22 cellular contexts compared by ENCODE assay signal in genomic region chr5:55720188-55720703, GRCh38. TPM values are rescaled to one million over a fixed set of nuclear protein-coding genes. Genes with fewer than 3 reads are reported as not detected.
DNase-seq lines count a peak whose midpoint lies in the region; ATAC-seq, FAIRE-seq and TF ChIP-seq lines count a peak whose summit lies in the region.
"Had no signal": no experiment of that assay in that cellular context is flagged by ENCODE, and none has a peak within 500 bp of the region (broad histone marks: within the 10 kb centered on the region; RNA-seq: fewer than 3 reads in every experiment).

No MANE protein-coding gene starts in this region.

- H3K36me3 Mint-ChIP-seq in IgD-negative memory B cell = no peaks in the 10 kb centered on the region

- H3K27me3 ChIP-seq in OCI-LY3 (ENCODE audit: low read depth, low read length) (no peaks in the 10 kb centered on the region), smooth muscle cell (ENCODE audit: low read depth) (no peaks in the 10 kb centered on the region), Peyer's patch (no peaks in the 10 kb centered on the region)
- H3K27me3 ChIP-seq: BE2C had no signal

- DNase-seq in GM12891 (ENCODE audit: insufficient read length, low spot score) (no peak), smooth muscle cell (lab: John Stamatoyannopoulos, UW; ENCODE audit: unreplicated experiment) (no peak), GM19238 (ENCODE audit: insufficient read length, low spot score) (no peak), DMS 273 (lab: John Stamatoyannopoulos, UW; ENCODE audit: unreplicated experiment) (no peak), Peyer's patch (no peak)
- DNase-seq: ACHN; BE2C; C1 segment of cervical spinal cord; CD4-positive, alpha-beta memory T cell; DMS79 treated with DMSO at 0.1 percent for 48 hours; GF-D8; GM23248 had no signal

- H3K4me2 ChIP-seq in OCI-LY3 (ENCODE audit: low read length) (peak overlapping the region; percentile 64), smooth muscle cell (no peak overlapping the region)
- H3K4me2 ChIP-seq: KMS-11 had no signal

- no peak for TF ChIP-seq CTCF in OCI-LY3 (IDR thresholded peaks at IDR 0.05; ENCODE audit: low read depth, low read length)
- no peak for TF ChIP-seq CTCF in smooth muscle cell (IDR thresholded peaks at IDR 0.05; ENCODE audit: borderline replicate concordance, insufficient read depth, poor library complexity, severe bottlenecking)
- TF ChIP-seq CTCF in Peyer's patch (IDR thresholded peaks at IDR 0.05) = no peak

- H3K36me3 ChIP-seq in OCI-LY3 (replicated peaks; ENCODE audit: low read depth, low read length) (no peaks in the 10 kb centered on the region), smooth muscle cell (ENCODE audit: low read depth) (no peaks in the 10 kb centered on the region), Peyer's patch (no peaks in the 10 kb centered on the region)
- H3K36me3 ChIP-seq: BE2C, HAP-1 had no signal

- H3K9ac ChIP-seq in OCI-LY3 (ENCODE audit: low read length) (no peak overlapping the region), smooth muscle cell (ENCODE audit: low read depth) (no peak overlapping the region)
- H3K9ac ChIP-seq: GM23248, KMS-11 had no signal

- H3K9me3 Mint-ChIP-seq in IgD-negative memory B cell = peaks cover 2 to 5% (median 5%) of the 10 kb centered on the region in 3 donors

- ATAC-seq in GM18502 (IDR thresholded peaks at IDR 0.05; ENCODE audit: poor library complexity, unreplicated experiment) = peak; percentile 45

- FAIRE-seq in GM12891 (lab: Jason Lieb, UNC) = no peak
- FAIRE-seq: A204.1, GM18507, GM19239 had no signal

- peak overlapping the region; percentile 37 for H3K4me3 ChIP-seq in OCI-LY3 (ENCODE audit: low read length)
- no peak overlapping the region for H3K4me3 ChIP-seq in smooth muscle cell
- H3K4me3 ChIP-seq in Peyer's patch = no peak overlapping the region
- H3K4me3 ChIP-seq: GM23248, HAP-1 had no signal

- H2AFZ ChIP-seq in OCI-LY3 (ENCODE audit: low read depth, low read length) (no peak overlapping the region), smooth muscle cell (ENCODE audit: low read depth) (no peak overlapping the region)
- H2AFZ ChIP-seq: GM23248 had no signal

- peak overlapping the region in 2 of 3 donors; percentile 0 to 39 for H3K27ac Mint-ChIP-seq in IgD-negative memory B cell
- H3K27ac Mint-ChIP-seq: CD4-positive, alpha-beta memory T cell had no signal

- 94% methylated on average over 3 of the region's 3 CpGs for WGBS in smooth muscle cell (ENCODE audit: low lambda C conversion rate)

- H3K27ac ChIP-seq in OCI-LY3 (ENCODE audit: low read length) (no peak overlapping the region), smooth muscle cell (ENCODE audit: low read depth) (no peak overlapping the region), Peyer's patch (no peak overlapping the region)
- H3K27ac ChIP-seq: GM23248, KMS-11 had no signal

- no peaks in the 10 kb centered on the region for H4K20me1 ChIP-seq in OCI-LY3 (ENCODE audit: insufficient read depth, low read length)
- no peaks in the 10 kb centered on the region for H4K20me1 ChIP-seq in smooth muscle cell (ENCODE audit: low read depth)

- H3K4me1 ChIP-seq in OCI-LY3 (ENCODE audit: low read length) (peaks cover 15% of the 10 kb centered on the region), smooth muscle cell (ENCODE audit: low read depth) (no peaks in the 10 kb centered on the region), Peyer's patch (no peaks in the 10 kb centered on the region)
- H3K4me1 ChIP-seq: BE2C had no signal

- H3K27me3 Mint-ChIP-seq in IgD-negative memory B cell = peaks cover 10% of the 10 kb centered on the region

- H3K79me2 ChIP-seq in OCI-LY3 (ENCODE audit: low read length) = no peaks in the 10 kb centered on the region
- H3K79me2 ChIP-seq in smooth muscle cell (ENCODE audit: low read depth) = no peaks in the 10 kb centered on the region

- H3F3A ChIP-seq in smooth muscle cell (ENCODE audit: low read depth) = no peaks in the 10 kb centered on the region

- H3K9me3 ChIP-seq in OCI-LY3 (ENCODE audit: insufficient read depth, low read length) (no peaks in the 10 kb centered on the region), smooth muscle cell (replicated peaks; ENCODE audit: low read depth) (no peaks in the 10 kb centered on the region), Peyer's patch (no peaks in the 10 kb centered on the region)
- H3K9me3 ChIP-seq: BE2C, HAP-1 had no signal

- peaks cover 4 to 5% (median 5%) of the 10 kb centered on the region in 3 donors for H3K4me1 Mint-ChIP-seq in IgD-negative memory B cell
- H3K4me1 Mint-ChIP-seq: CD4-positive, alpha-beta memory T cell had no signal

- H3K4me3 Mint-ChIP-seq in IgD-negative memory B cell = peak overlapping the region in 2 of 4 donors; percentile 19 to 30
- H3K4me3 Mint-ChIP-seq: CD4-positive, alpha-beta memory T cell had no signal

- TF ChIP-seq POLR2A in GM12891 (IDR thresholded peaks at IDR 0.05; ENCODE audit: low read depth, low read length) (no peak), Peyer's patch (IDR thresholded peaks at IDR 0.05) (no peak)

TF ChIP-seq in GM12891, 5 proteins besides CTCF, POLR2A, EP300 and RAD21:
- TF ChIP-seq SPI1 (IDR thresholded peaks at IDR 0.05; ENCODE audit: low read depth, low read length) (peak; percentile 25; the same call in 1 of the 2 replicates), PAX5 (IDR thresholded peaks at IDR 0.05; ENCODE audit: insufficient read depth, low read length, severe bottlenecking) (no peak)

RNA-seq across cellular contexts. Expression of gene SLC38A9, which starts 8.1 kb away (rescaled TPM):
- polyA plus RNA-seq in GM12891 (2012; ENCODE audit: low read depth, missing spikeins) = 8.1 TPM
- polyA plus RNA-seq in IgD-negative memory B cell = 24.3 TPM
- 41.0 and 43.9 TPM in 2 replicates for total RNA-seq in smooth muscle cell
- polyA plus RNA-seq in smooth muscle cell = 19.8 and 20.8 TPM in 2 replicates
- 10 to 100 TPM; 26.3 to 53.6 (median 32.0) TPM for total RNA-seq in Peyer's patch

RNA-seq across cellular contexts. Expression of gene DDX4, which starts 17.6 kb away (rescaled TPM):
- 0.06 TPM for polyA plus RNA-seq in GM12891 (2012; ENCODE audit: low read depth, missing spikeins)
- polyA plus RNA-seq in IgD-negative memory B cell = not detected
- total RNA-seq in smooth muscle cell = 0.09 TPM in 1 of 2 replicates, not detected in the other
- polyA plus RNA-seq in smooth muscle cell = not detected in 2 replicates
- total RNA-seq in Peyer's patch = not detected
- total RNA-seq: CD4-positive, alpha-beta memory T cell; GM23248; H4; HT-29 had no signal
- polyA plus RNA-seq: CD4-positive, alpha-beta memory T cell; GM23248 had no signal
